ENCODE assay signal across 1 cellular context in genomic region chr10:46273506-46274477, GRCh38.
TF ChIP-seq lines count a peak whose summit lies in the region.

No MANE protein-coding gene starts in this region.

TF ChIP-seq in GM12878, 131 proteins besides CTCF, POLR2A, EP300 and RAD21:
- TF ChIP-seq FOS (IDR thresholded peaks at IDR 0.05; ENCODE audit: borderline replicate concordance, extremely low read depth, insufficient read length) = no peak
- TF ChIP-seq, protein P1, sequence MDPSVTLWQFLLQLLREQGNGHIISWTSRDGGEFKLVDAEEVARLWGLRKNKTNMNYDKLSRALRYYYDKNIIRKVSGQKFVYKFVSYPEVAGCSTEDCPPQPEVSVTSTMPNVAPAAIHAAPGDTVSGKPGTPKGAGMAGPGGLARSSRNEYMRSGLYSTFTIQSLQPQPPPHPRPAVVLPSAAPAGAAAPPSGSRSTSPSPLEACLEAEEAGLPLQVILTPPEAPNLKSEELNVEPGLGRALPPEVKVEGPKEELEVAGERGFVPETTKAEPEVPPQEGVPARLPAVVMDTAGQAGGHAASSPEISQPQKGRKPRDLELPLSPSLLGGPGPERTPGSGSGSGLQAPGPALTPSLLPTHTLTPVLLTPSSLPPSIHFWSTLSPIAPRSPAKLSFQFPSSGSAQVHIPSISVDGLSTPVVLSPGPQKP (IDR thresholded peaks at IDR 0.05; ENCODE audit: low read depth, low read length) = no peak
- TF ChIP-seq, protein P2, sequence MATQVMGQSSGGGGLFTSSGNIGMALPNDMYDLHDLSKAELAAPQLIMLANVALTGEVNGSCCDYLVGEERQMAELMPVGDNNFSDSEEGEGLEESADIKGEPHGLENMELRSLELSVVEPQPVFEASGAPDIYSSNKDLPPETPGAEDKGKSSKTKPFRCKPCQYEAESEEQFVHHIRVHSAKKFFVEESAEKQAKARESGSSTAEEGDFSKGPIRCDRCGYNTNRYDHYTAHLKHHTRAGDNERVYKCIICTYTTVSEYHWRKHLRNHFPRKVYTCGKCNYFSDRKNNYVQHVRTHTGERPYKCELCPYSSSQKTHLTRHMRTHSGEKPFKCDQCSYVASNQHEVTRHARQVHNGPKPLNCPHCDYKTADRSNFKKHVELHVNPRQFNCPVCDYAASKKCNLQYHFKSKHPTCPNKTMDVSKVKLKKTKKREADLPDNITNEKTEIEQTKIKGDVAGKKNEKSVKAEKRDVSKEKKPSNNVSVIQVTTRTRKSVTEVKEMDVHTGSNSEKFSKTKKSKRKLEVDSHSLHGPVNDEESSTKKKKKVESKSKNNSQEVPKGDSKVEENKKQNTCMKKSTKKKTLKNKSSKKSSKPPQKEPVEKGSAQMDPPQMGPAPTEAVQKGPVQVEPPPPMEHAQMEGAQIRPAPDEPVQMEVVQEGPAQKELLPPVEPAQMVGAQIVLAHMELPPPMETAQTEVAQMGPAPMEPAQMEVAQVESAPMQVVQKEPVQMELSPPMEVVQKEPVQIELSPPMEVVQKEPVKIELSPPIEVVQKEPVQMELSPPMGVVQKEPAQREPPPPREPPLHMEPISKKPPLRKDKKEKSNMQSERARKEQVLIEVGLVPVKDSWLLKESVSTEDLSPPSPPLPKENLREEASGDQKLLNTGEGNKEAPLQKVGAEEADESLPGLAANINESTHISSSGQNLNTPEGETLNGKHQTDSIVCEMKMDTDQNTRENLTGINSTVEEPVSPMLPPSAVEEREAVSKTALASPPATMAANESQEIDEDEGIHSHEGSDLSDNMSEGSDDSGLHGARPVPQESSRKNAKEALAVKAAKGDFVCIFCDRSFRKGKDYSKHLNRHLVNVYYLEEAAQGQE (IDR thresholded peaks at IDR 0.05; ENCODE audit: low read depth, low read length) = no peak
- TF ChIP-seq, protein P3, sequence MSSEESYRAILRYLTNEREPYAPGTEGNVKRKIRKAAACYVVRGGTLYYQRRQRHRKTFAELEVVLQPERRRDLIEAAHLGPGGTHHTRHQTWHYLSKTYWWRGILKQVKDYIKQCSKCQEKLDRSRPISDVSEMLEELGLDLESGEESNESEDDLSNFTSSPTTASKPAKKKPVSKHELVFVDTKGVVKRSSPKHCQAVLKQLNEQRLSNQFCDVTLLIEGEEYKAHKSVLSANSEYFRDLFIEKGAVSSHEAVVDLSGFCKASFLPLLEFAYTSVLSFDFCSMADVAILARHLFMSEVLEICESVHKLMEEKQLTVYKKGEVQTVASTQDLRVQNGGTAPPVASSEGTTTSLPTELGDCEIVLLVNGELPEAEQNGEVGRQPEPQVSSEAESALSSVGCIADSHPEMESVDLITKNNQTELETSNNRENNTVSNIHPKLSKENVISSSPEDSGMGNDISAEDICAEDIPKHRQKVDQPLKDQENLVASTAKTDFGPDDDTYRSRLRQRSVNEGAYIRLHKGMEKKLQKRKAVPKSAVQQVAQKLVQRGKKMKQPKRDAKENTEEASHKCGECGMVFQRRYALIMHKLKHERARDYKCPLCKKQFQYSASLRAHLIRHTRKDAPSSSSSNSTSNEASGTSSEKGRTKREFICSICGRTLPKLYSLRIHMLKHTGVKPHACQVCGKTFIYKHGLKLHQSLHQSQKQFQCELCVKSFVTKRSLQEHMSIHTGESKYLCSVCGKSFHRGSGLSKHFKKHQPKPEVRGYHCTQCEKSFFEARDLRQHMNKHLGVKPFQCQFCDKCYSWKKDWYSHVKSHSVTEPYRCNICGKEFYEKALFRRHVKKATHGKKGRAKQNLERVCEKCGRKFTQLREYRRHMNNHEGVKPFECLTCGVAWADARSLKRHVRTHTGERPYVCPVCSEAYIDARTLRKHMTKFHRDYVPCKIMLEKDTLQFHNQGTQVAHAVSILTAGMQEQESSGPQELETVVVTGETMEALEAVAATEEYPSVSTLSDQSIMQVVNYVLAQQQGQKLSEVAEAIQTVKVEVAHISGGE (CRISPR knock-in tag; IDR thresholded peaks at IDR 0.05) = no peak
- no peak for TF ChIP-seq GABPA (IDR thresholded peaks at IDR 0.05; ENCODE audit: low read depth)
- TF ChIP-seq, protein P4, sequence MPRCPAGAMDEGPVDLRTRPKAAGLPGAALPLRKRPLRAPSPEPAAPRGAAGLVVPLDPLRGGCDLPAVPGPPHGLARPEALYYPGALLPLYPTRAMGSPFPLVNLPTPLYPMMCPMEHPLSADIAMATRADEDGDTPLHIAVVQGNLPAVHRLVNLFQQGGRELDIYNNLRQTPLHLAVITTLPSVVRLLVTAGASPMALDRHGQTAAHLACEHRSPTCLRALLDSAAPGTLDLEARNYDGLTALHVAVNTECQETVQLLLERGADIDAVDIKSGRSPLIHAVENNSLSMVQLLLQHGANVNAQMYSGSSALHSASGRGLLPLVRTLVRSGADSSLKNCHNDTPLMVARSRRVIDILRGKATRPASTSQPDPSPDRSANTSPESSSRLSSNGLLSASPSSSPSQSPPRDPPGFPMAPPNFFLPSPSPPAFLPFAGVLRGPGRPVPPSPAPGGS (IDR thresholded peaks at IDR 0.05; ENCODE audit: borderline replicate concordance, insufficient read depth, low read depth, low read length, poor library complexity, severe bottlenecking) = no peak
- no peak for TF ChIP-seq MEF2B (IDR thresholded peaks at IDR 0.05; ENCODE audit: partially characterized antibody, poor library complexity, severe bottlenecking)
- TF ChIP-seq ETV6 (conservative IDR thresholded peaks at IDR 0.05 in 1 of 2, IDR thresholded peaks at IDR 0.05 in 1 of 2; ENCODE audit: borderline replicate concordance in 1 of 2, low read depth in 1 of 2) = no peak
- TF ChIP-seq, protein P5, sequence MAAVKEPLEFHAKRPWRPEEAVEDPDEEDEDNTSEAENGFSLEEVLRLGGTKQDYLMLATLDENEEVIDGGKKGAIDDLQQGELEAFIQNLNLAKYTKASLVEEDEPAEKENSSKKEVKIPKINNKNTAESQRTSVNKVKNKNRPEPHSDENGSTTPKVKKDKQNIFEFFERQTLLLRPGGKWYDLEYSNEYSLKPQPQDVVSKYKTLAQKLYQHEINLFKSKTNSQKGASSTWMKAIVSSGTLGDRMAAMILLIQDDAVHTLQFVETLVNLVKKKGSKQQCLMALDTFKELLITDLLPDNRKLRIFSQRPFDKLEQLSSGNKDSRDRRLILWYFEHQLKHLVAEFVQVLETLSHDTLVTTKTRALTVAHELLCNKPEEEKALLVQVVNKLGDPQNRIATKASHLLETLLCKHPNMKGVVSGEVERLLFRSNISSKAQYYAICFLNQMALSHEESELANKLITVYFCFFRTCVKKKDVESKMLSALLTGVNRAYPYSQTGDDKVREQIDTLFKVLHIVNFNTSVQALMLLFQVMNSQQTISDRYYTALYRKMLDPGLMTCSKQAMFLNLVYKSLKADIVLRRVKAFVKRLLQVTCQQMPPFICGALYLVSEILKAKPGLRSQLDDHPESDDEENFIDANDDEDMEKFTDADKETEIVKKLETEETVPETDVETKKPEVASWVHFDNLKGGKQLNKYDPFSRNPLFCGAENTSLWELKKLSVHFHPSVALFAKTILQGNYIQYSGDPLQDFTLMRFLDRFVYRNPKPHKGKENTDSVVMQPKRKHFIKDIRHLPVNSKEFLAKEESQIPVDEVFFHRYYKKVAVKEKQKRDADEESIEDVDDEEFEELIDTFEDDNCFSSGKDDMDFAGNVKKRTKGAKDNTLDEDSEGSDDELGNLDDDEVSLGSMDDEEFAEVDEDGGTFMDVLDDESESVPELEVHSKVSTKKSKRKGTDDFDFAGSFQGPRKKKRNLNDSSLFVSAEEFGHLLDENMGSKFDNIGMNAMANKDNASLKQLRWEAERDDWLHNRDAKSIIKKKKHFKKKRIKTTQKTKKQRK (IDR thresholded peaks at IDR 0.05; ENCODE audit: low read depth, low read length) = no peak
- no peak for TF ChIP-seq ZBED1 (IDR thresholded peaks at IDR 0.05; ENCODE audit: borderline replicate concordance)
- no peak for TF ChIP-seq DPF2 (IDR thresholded peaks at IDR 0.05)
- no peak for TF ChIP-seq SIN3A (IDR thresholded peaks at IDR 0.05; ENCODE audit: low read depth, low read length)
- no peak for TF ChIP-seq TCF7 (IDR thresholded peaks at IDR 0.05; ENCODE audit: borderline replicate concordance)
- no peak for TF ChIP-seq SMARCA5 (IDR thresholded peaks at IDR 0.05)
TF ChIP-seq in GM12878: peak in this region for 0.
